In genomic region chr12:32615441-32615840, GRCh38 we compare ENCODE assay signal across 20 cellular contexts.
"Had no signal": no experiment of that assay in that cellular context is flagged by ENCODE, and none has a peak within 500 bp of the region (broad histone marks: within the 10 kb centered on the region; RNA-seq: fewer than 3 reads in every experiment).

No MANE protein-coding gene starts in this region.

- H3K36me3 ChIP-seq: WERI-Rb-1 had no signal

- H3K4me3 Mint-ChIP-seq: activated CD4-positive, alpha-beta memory T cell treated with anti-CD3 and anti-CD28 coated beads, Interleukin-2, amount 10 ng/mL, durations not matched to agents 7 days and 5 days; activated CD4-positive, alpha-beta T cell treated with anti-CD3 and anti-CD28 coated beads for 36 hours; activated naive CD4-positive, alpha-beta T cell treated with anti-CD3 and anti-CD28 coated beads, Interleukin-2, amount 10 ng/mL, durations not matched to agents 7 days and 5 days; activated T-cell treated with anti-CD3 and anti-CD28 coated beads, Interleukin-2, amount 50 U/mL, for 24 hours; natural killer cell; T-cell had no signal

- H3K9me3 ChIP-seq: ascending aorta, right atrium auricular region had no signal

- H3K4me3 ChIP-seq: ascending aorta, right atrium auricular region had no signal

- FAIRE-seq: bronchial epithelial cell, endometrium had no signal

- H3K27ac Mint-ChIP-seq: activated CD4-positive, alpha-beta memory T cell treated with anti-CD3 and anti-CD28 coated beads, Interleukin-2, amount 10 ng/mL, durations not matched to agents 7 days and 5 days; activated CD4-positive, alpha-beta T cell treated with anti-CD3 and anti-CD28 coated beads for 36 hours; activated naive CD4-positive, alpha-beta T cell treated with anti-CD3 and anti-CD28 coated beads, Interleukin-2, amount 10 ng/mL, durations not matched to agents 7 days and 5 days; activated T-cell treated with anti-CD3 and anti-CD28 coated beads, Interleukin-2, amount 50 U/mL, for 24 hours; natural killer cell; progenitor cell of endocrine pancreas; T-cell had no signal

- H3K36me3 Mint-ChIP-seq: activated naive CD4-positive, alpha-beta T cell treated with anti-CD3 and anti-CD28 coated beads, Interleukin-2, amount 10 ng/mL, durations not matched to agents 7 days and 5 days; natural killer cell; T-cell had no signal

- H3K27me3 Mint-ChIP-seq: activated CD4-positive, alpha-beta T cell treated with anti-CD3 and anti-CD28 coated beads for 36 hours; progenitor cell of endocrine pancreas had no signal

- H3K9me3 Mint-ChIP-seq: activated CD4-positive, alpha-beta memory T cell treated with anti-CD3 and anti-CD28 coated beads, Interleukin-2, amount 10 ng/mL, durations not matched to agents 7 days and 5 days; activated naive CD4-positive, alpha-beta T cell treated with anti-CD3 and anti-CD28 coated beads, Interleukin-2, amount 10 ng/mL, durations not matched to agents 7 days and 5 days; activated T-cell treated with anti-CD3 and anti-CD28 coated beads, Interleukin-2, amount 50 U/mL, for 24 hours; natural killer cell; T-cell had no signal

- H3K4me1 Mint-ChIP-seq: activated CD4-positive, alpha-beta memory T cell treated with anti-CD3 and anti-CD28 coated beads, Interleukin-2, amount 10 ng/mL, durations not matched to agents 7 days and 5 days; activated CD4-positive, alpha-beta T cell treated with anti-CD3 and anti-CD28 coated beads for 36 hours; activated naive CD4-positive, alpha-beta T cell treated with anti-CD3 and anti-CD28 coated beads, Interleukin-2, amount 10 ng/mL, durations not matched to agents 7 days and 5 days; natural killer cell; T-cell had no signal

- H3K4me1 ChIP-seq: ascending aorta had no signal

- H3K27ac ChIP-seq: ascending aorta, right atrium auricular region, WERI-Rb-1 had no signal

- ATAC-seq: activated CD4-positive, alpha-beta T cell treated with anti-CD3 and anti-CD28 coated beads for 36 hours; natural killer cell; T-cell had no signal

- DNase-seq: activated CD4-positive, alpha-beta memory T cell treated with anti-CD3 and anti-CD28 coated beads, Interleukin-2, amount 10 ng/mL, durations not matched to agents 7 days and 5 days; activated CD4-positive, alpha-beta T cell treated with anti-CD3 and anti-CD28 coated beads for 36 hours; activated naive CD4-positive, alpha-beta T cell treated with anti-CD3 and anti-CD28 coated beads, Interleukin-2, amount 10 ng/mL, durations not matched to agents 7 days and 5 days; activated T-cell treated with anti-CD3 and anti-CD28 coated beads, Interleukin-2, amount 50 U/mL, for 24 hours; hypothalamus; mesenchymal stem cell; natural killer cell; occipital lobe; stimulated activated CD4-positive, alpha-beta T cell treated with anti-CD3 and anti-CD28 coated beads, Interleukin-4, amount 100 ng/mL, for 4 hours; stimulated activated CD8-positive, alpha-beta memory T cell treated with anti-CD3 and anti-CD28 coated beads, Interleukin-4, amount 100 ng/mL, for 48 hours; stimulated activated naive CD4-positive, alpha-beta T cell treated with Interleukin-2 at 50 U/mL for 16 hours; T-cell; T-helper 9 cell; trophoblast cell; WERI-Rb-1 had no signal

- H3K27me3 ChIP-seq: ascending aorta, right atrium auricular region had no signal
